2 cellular contexts compared by ENCODE assay signal in genomic region chrX:119482041-119482440, GRCh38.
TF ChIP-seq lines count a peak whose summit lies in the region.

No MANE protein-coding gene starts in this region.

TF ChIP-seq in HCT116, 20 proteins besides CTCF, POLR2A, EP300 and RAD21:
- no peak for TF ChIP-seq REST (IDR thresholded peaks at IDR 0.05; ENCODE audit: low read depth)
- TF ChIP-seq MAX (IDR thresholded peaks at IDR 0.05): no peak
- TF ChIP-seq ELF1 (IDR thresholded peaks at IDR 0.05; ENCODE audit: borderline replicate concordance, low read depth): no peak
- no peak for TF ChIP-seq ZFX (IDR thresholded peaks at IDR 0.05)
- TF ChIP-seq TCF7L2 (IDR thresholded peaks at IDR 0.05; ENCODE audit: borderline replicate concordance, extremely low read depth, insufficient read depth, insufficient read length): no peak
- TF ChIP-seq FOSL1 (IDR thresholded peaks at IDR 0.05; ENCODE audit: low read depth): no peak
- no peak for TF ChIP-seq CBX3 (IDR thresholded peaks at IDR 0.05; ENCODE audit: low read depth)
- no peak for TF ChIP-seq SRF (IDR thresholded peaks at IDR 0.05; ENCODE audit: low read depth)

TF ChIP-seq in K562, 482 proteins besides CTCF, POLR2A, EP300 and RAD21:
- TF ChIP-seq, protein P1, sequence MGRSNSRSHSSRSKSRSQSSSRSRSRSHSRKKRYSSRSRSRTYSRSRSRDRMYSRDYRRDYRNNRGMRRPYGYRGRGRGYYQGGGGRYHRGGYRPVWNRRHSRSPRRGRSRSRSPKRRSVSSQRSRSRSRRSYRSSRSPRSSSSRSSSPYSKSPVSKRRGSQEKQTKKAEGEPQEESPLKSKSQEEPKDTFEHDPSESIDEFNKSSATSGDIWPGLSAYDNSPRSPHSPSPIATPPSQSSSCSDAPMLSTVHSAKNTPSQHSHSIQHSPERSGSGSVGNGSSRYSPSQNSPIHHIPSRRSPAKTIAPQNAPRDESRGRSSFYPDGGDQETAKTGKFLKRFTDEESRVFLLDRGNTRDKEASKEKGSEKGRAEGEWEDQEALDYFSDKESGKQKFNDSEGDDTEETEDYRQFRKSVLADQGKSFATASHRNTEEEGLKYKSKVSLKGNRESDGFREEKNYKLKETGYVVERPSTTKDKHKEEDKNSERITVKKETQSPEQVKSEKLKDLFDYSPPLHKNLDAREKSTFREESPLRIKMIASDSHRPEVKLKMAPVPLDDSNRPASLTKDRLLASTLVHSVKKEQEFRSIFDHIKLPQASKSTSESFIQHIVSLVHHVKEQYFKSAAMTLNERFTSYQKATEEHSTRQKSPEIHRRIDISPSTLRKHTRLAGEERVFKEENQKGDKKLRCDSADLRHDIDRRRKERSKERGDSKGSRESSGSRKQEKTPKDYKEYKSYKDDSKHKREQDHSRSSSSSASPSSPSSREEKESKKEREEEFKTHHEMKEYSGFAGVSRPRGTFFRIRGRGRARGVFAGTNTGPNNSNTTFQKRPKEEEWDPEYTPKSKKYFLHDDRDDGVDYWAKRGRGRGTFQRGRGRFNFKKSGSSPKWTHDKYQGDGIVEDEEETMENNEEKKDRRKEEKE (IDR thresholded peaks at IDR 0.05; ENCODE audit: borderline replicate concordance in 1 of 2, control insufficient read depth in 1 of 2, low read depth in 2 of 2, low read length in 1 of 2): no peak
- TF ChIP-seq GABPA (tag; conservative IDR thresholded peaks at IDR 0.05; ENCODE audit: low read depth) (no peak), KDM1A (IDR thresholded peaks at IDR 0.05) (peak in 1 of 2 experiments; percentile 28; a peak in 1 of 4 replicates), RCOR1 (IDR thresholded peaks at IDR 0.05; ENCODE audit: borderline replicate concordance in 1 of 2, low read depth in 2 of 2, low read length in 2 of 2) (peak in 1 of 2 experiments; percentile 27; a peak in 1 of 4 replicates), ELF4 (CRISPR knock-in tag; IDR thresholded peaks at IDR 0.05) (no peak), BCOR (IDR thresholded peaks at IDR 0.05) (peak; percentile 6; the same call in 1 of the 2 replicates)
